8 cellular contexts compared by ENCODE assay signal in genomic region chr9:2814106-2814505, GRCh38. TPM values are rescaled to one million over a fixed set of nuclear protein-coding genes. Genes with fewer than 3 reads are reported as not detected.
A peak's percentile ranks its signal among the peaks of the same experiment; 100 is the strongest.
DNase-seq lines count a peak whose midpoint lies in the region; ATAC-seq and TF ChIP-seq lines count a peak whose summit lies in the region.
"Not testable (repeated sequence)": the region's sequence is repeated elsewhere in the genome, so short reads cannot be mapped to it uniquely, and the experiment has no call there.

No MANE protein-coding gene starts in this region.

- peak overlapping the region; percentile 96; the same call in 1 of the 2 replicates for H3K27ac ChIP-seq in GM23338 (ENCODE audit: low read depth)
- peak overlapping the region; percentile 76 for H3K27ac ChIP-seq in HUES6 (ENCODE audit: low read depth, low read length)
- peak overlapping the region; percentile 84 to 93 for H3K27ac ChIP-seq in ascending aorta
- peak overlapping the region; percentile 59 to 63 for H3K27ac ChIP-seq in coronary artery
- peak overlapping the region; percentile 28 to 50 for H3K27ac ChIP-seq in left lung
- peak overlapping the region; percentile 1 to 57 for H3K27ac ChIP-seq in aorta (ENCODE audit: low read depth in 1 of 2, low read length in 2 of 2)

- not testable (repeated sequence) for H2AFZ ChIP-seq in GM23338

- H3K4me1 Mint-ChIP-seq in GM23338 (peaks cover 87% of the 10 kb centered on the region), WTC11 (peaks cover 96% of the 10 kb centered on the region)
- peaks cover 16% of the 10 kb centered on the region for H3K4me1 Mint-ChIP-seq in stimulated activated effector memory CD8-positive, alpha-beta T cell treated with anti-CD3 and anti-CD28 coated beads, Interleukin-12 subunit alpha, Interleukin-12 subunit beta, amount 100 ng/mL, for 72 hours

- not testable (repeated sequence) for H3K27me3 ChIP-seq in GM23338 (ENCODE audit: insufficient read depth); HUES6 (ENCODE audit: control insufficient read depth, insufficient read depth, low read length); ascending aorta; left lung; aorta (ENCODE audit: control insufficient read depth in 1 of 2, insufficient read depth in 2 of 2, low read length in 1 of 2)

- not testable (repeated sequence) for H3K4me3 ChIP-seq in GM23338; HUES6 (ENCODE audit: low read depth, low read length); ascending aorta; coronary artery; left lung; aorta (ENCODE audit: low read length in 2 of 2)

- H3K9me3 Mint-ChIP-seq in GM23338; WTC11; stimulated activated effector memory CD8-positive, alpha-beta T cell treated with anti-CD3 and anti-CD28 coated beads, Interleukin-12 subunit alpha, Interleukin-12 subunit beta, amount 100 ng/mL, for 72 hours: not testable (repeated sequence)

- peaks cover 72% of the 10 kb centered on the region for H3K4me1 ChIP-seq in GM23338 (ENCODE audit: insufficient read depth)
- H3K4me1 ChIP-seq in HUES6 (ENCODE audit: control insufficient read depth, insufficient read depth, low read length): peaks cover 82% of the 10 kb centered on the region
- peaks cover 6 to 24% of the 10 kb centered on the region in 2 donors for H3K4me1 ChIP-seq in ascending aorta
- peaks cover 13 to 17% of the 10 kb centered on the region in 2 donors for H3K4me1 ChIP-seq in left lung
- H3K4me1 ChIP-seq in aorta (ENCODE audit: control insufficient read depth in 1 of 2, insufficient read depth in 2 of 2, low read length in 2 of 2): not testable (repeated sequence)

- H3F3A ChIP-seq in GM23338 (replicated peaks; ENCODE audit: low read depth): not testable (repeated sequence)

- WGBS in aorta, 2 donors: 33 to 34% methylated on average over 7 of the region's 7 CpGs

- ATAC-seq in GM23338; WTC11; left lung; stimulated activated effector memory CD8-positive, alpha-beta T cell treated with anti-CD3 and anti-CD28 coated beads, Interleukin-12 subunit alpha, Interleukin-12 subunit beta, amount 100 ng/mL, for 72 hours; aorta (ENCODE audit: low FRiP score): not testable (repeated sequence)

- H3K27ac Mint-ChIP-seq in GM23338 (peak overlapping the region; percentile 69), WTC11 (peak overlapping the region; percentile 94)
- H3K27ac Mint-ChIP-seq in stimulated activated effector memory CD8-positive, alpha-beta T cell treated with anti-CD3 and anti-CD28 coated beads, Interleukin-12 subunit alpha, Interleukin-12 subunit beta, amount 100 ng/mL, for 72 hours: peak overlapping the region; percentile 40

- POLR2A ChIA-PET in WTC11 (lab: Charles Lee): not testable (repeated sequence)

- CTCF ChIA-PET in WTC11 (lab: Charles Lee): not testable (repeated sequence)

- H3K9me2 ChIP-seq in GM23338 (ENCODE audit: insufficient read depth): not testable (repeated sequence)

- not testable (repeated sequence) for H3K36me3 ChIP-seq in GM23338 (ENCODE audit: insufficient read depth); ascending aorta; aorta (ENCODE audit: control insufficient read depth in 1 of 2, insufficient read depth in 2 of 2, low read length in 1 of 2)
- H3K36me3 ChIP-seq in HUES6 (ENCODE audit: control insufficient read depth, insufficient read depth, low read length): peaks cover 46% of the 10 kb centered on the region
- peaks cover 0 to 58% of the 10 kb centered on the region in 2 donors for H3K36me3 ChIP-seq in left lung

- H3K36me3 Mint-ChIP-seq in GM23338 (ENCODE audit: low read depth) (peaks cover 56% of the 10 kb centered on the region), WTC11 (peaks cover 36% of the 10 kb centered on the region)
- H3K36me3 Mint-ChIP-seq in stimulated activated effector memory CD8-positive, alpha-beta T cell treated with anti-CD3 and anti-CD28 coated beads, Interleukin-12 subunit alpha, Interleukin-12 subunit beta, amount 100 ng/mL, for 72 hours: peaks cover 99% of the 10 kb centered on the region

- not testable (repeated sequence) for H3K4me3 Mint-ChIP-seq in GM23338; WTC11; stimulated activated effector memory CD8-positive, alpha-beta T cell treated with anti-CD3 and anti-CD28 coated beads, Interleukin-12 subunit alpha, Interleukin-12 subunit beta, amount 100 ng/mL, for 72 hours

- peaks cover 28% of the 10 kb centered on the region for H3K79me2 ChIP-seq in GM23338 (replicated peaks; ENCODE audit: insufficient read depth)

- not testable (repeated sequence) for DNase-seq in GM23338 (ENCODE audit: low spot score); WTC11 (ENCODE audit: low spot score); ascending aorta (ENCODE audit: low spot score in 2 of 2); coronary artery (ENCODE audit: low spot score); left lung; stimulated activated effector memory CD8-positive, alpha-beta T cell treated with anti-CD3 and anti-CD28 coated beads, Interleukin-12 subunit alpha, Interleukin-12 subunit beta, amount 100 ng/mL, for 72 hours (ENCODE audit: low spot score in 2 of 2); aorta

- H4K20me1 ChIP-seq in GM23338 (replicated peaks; ENCODE audit: insufficient read depth): not testable (repeated sequence)

- H3K4me2 ChIP-seq in GM23338: not testable (repeated sequence)

- not testable (repeated sequence) for H3K27me3 Mint-ChIP-seq in GM23338 (ENCODE audit: insufficient read depth, low read depth, poor library complexity); WTC11 (ENCODE audit: low read depth)

- intact Hi-C loops in ascending aorta (cut with DNase I): loop anchor here (10.0 kb wide), 1 partner anchor 1481 kb away; no protein-coding TSS in a partner anchor
- intact Hi-C loops in left lung (cut with DNase I): not testable (repeated sequence)
- intact Hi-C loops in aorta (cut with DNase I): loop anchor here (10.0 kb wide), 2 partner anchors 249 to 799 kb away; partner anchors contain the start of gene SMARCA2 (in 1 of the 2)

- not testable (repeated sequence) for H3K9me3 ChIP-seq in HUES6 (ENCODE audit: control insufficient read depth, insufficient read depth, low read depth, low read length); ascending aorta; left lung; aorta (ENCODE audit: control insufficient read depth, low read length)

- TF ChIP-seq CTCF in GM23338 (conservative IDR thresholded peaks at IDR 0.05; ENCODE audit: low read depth in 2 of 2); WTC11 (IDR thresholded peaks at IDR 0.05); ascending aorta (IDR thresholded peaks at IDR 0.05); coronary artery (IDR thresholded peaks at IDR 0.05); left lung (IDR thresholded peaks at IDR 0.05): not testable (repeated sequence)

- H3K9ac ChIP-seq in HUES6 (ENCODE audit: low read length): not testable (repeated sequence)

TF ChIP-seq in WTC11, 78 proteins besides CTCF, POLR2A, EP300 and RAD21:
- TF ChIP-seq ZNF121 (CRISPR knock-in tag; IDR thresholded peaks at IDR 0.05): peak; percentile 72

RNA-seq across cellular contexts. Expression of gene PUM3, which starts 29.8 kb away (rescaled TPM):
- 85.8 and 98.3 TPM in 2 replicates for total RNA-seq in GM23338 (2014; rRNA removed; shearing (Covaris generic))
- polyA plus RNA-seq in GM23338 (2016; fragmentation: Nextera tagmentation; extraction: Ambion mirVana) (120 and 136 TPM in 2 replicates), aorta (10 to 100 TPM; 21.7 to 35.0 TPM)
- total RNA-seq in WTC11 (2021) (69.1 to 86.6 TPM (median 76.3 TPM) in 3 replicates), ascending aorta (26.2 TPM), left lung (10 to 100 TPM; 32.7 to 44.9 TPM), aorta (10 to 100 TPM; 45.2 to 48.1 TPM)

Comparison
In these comparisons a context has a peak if more than half of its experiments do, and no peak if none do; other contexts are left out.
1. H3K27ac ChIP-seq: peak in every context shown above with its lines; median percentile 96 in GM23338; 88 in ascending aorta; 76 in HUES6; 61 in coronary artery; 39 in left lung; 29 in aorta.
2. H3K27ac Mint-ChIP-seq: peak in every context shown above with its lines; median percentile 94 in WTC11; 69 in GM23338; 40 in stimulated activated effector memory CD8-positive, alpha-beta T cell treated with anti-CD3 and anti-CD28 coated beads, Interleukin-12 subunit alpha, Interleukin-12 subunit beta, amount 100 ng/mL, for 72 hours.